Comparison of ENCODE assay signal across 15 cellular contexts in genomic region chr7:131090866-131091692, GRCh38.
DNase-seq lines count a peak whose midpoint lies in the region; ATAC-seq, FAIRE-seq and TF ChIP-seq lines count a peak whose summit lies in the region.
"Had no signal": no experiment of that assay in that cellular context is flagged by ENCODE, and none has a peak within 500 bp of the region (broad histone marks: within the 10 kb centered on the region; RNA-seq: fewer than 3 reads in every experiment).

No MANE protein-coding gene starts in this region.

- H3K36me3 ChIP-seq in HepG2 (replicated peaks in 1 of 2; ENCODE audit: control insufficient read depth in 1 of 2, insufficient read depth in 2 of 2, low read length in 2 of 2) (peaks cover 0 to 3% of the 10 kb centered on the region in 2 experiments; a peak in 1 of 5 replicates), thyroid gland (peaks cover 0 to 4% of the 10 kb centered on the region in 2 donors)
- H3K36me3 ChIP-seq: colonic mucosa, SJSA1, WERI-Rb-1 had no signal

- peaks cover 5% of the 10 kb centered on the region for H3K4me1 Mint-ChIP-seq in activated naive CD4-positive, alpha-beta T cell treated with anti-CD3 and anti-CD28 coated beads, Interleukin-2, amount 10 ng/mL, durations not matched to agents 7 days and 5 days
- peaks cover 43% of the 10 kb centered on the region for H3K4me1 Mint-ChIP-seq in activated naive CD8-positive, alpha-beta T cell treated with anti-CD3 and anti-CD28 coated beads for 36 hours

- DNase-seq in activated naive CD4-positive, alpha-beta T cell treated with anti-CD3 and anti-CD28 coated beads, Interleukin-2, amount 50 U/mL, for 72 hours (ENCODE audit: low spot score in 2 of 2), result no peak
- no peak for DNase-seq in activated naive CD4-positive, alpha-beta T cell treated with anti-CD3 and anti-CD28 coated beads, Interleukin-2, amount 10 ng/mL, durations not matched to agents 7 days and 5 days
- no peak for DNase-seq in activated naive CD8-positive, alpha-beta T cell treated with anti-CD3 and anti-CD28 coated beads for 36 hours
- DNase-seq in HepG2 (ENCODE audit: low spot score) (no peak), thyroid gland (no peak)
- DNase-seq in stimulated activated CD4-positive, alpha-beta T cell treated with anti-CD3 and anti-CD28 coated beads, Interleukin-12 subunit alpha, Interleukin-12 subunit beta, amount 100 ng/mL, for 4 hours, result no peak
- DNase-seq: colonic mucosa, NCI-H2081, WERI-Rb-1 had no signal

- H2AFZ ChIP-seq in HepG2 (ENCODE audit: low read length), result no peak overlapping the region

- TF ChIP-seq EP300 in HepG2 (IDR thresholded peaks at IDR 0.05; ENCODE audit: low read depth in 2 of 2, low read length in 2 of 2) (no peak), HepG2 (CRISPR knock-in tag; IDR thresholded peaks at IDR 0.05; ENCODE audit: borderline replicate concordance) (no peak)

- ATAC-seq in activated naive CD4-positive, alpha-beta T cell treated with anti-CD3 and anti-CD28 coated beads, Interleukin-2, amount 50 U/mL, for 72 hours, result peak in 1 of 2 donors; percentile 10
- 0 out of 3 replicates have a peak, but pooled peaks have one; percentile 18 for ATAC-seq in HepG2
- ATAC-seq in HG03460 (IDR thresholded peaks at IDR 0.05; ENCODE audit: unreplicated experiment), result no peak
- no peak for ATAC-seq in HG03108 (IDR thresholded peaks at IDR 0.05; ENCODE audit: unreplicated experiment)

- H3K27me3 ChIP-seq in HepG2 (ENCODE audit: control insufficient read depth in 1 of 2, insufficient read depth in 2 of 2, low read length in 2 of 2) (no peaks in the 10 kb centered on the region), thyroid gland (no peaks in the 10 kb centered on the region)
- H3K27me3 ChIP-seq: colonic mucosa, SJSA1 had no signal

- POLR2A ChIA-PET in HepG2 (lab: Yijun Ruan, JAX), result no interaction called here

- H3K9me3 ChIP-seq in HepG2 (ENCODE audit: low read length), result no peaks in the 10 kb centered on the region
- no peaks in the 10 kb centered on the region for H3K9me3 ChIP-seq in thyroid gland
- H3K9me3 ChIP-seq: colonic mucosa, SJSA1 had no signal

- H3K36me3 Mint-ChIP-seq in activated naive CD4-positive, alpha-beta T cell treated with anti-CD3 and anti-CD28 coated beads, Interleukin-2, amount 50 U/mL, for 72 hours, result peaks cover 0 to 27% of the 10 kb centered on the region in 2 donors
- peaks cover 25% of the 10 kb centered on the region for H3K36me3 Mint-ChIP-seq in activated naive CD4-positive, alpha-beta T cell treated with anti-CD3 and anti-CD28 coated beads, Interleukin-2, amount 10 ng/mL, durations not matched to agents 7 days and 5 days
- peaks cover 49% of the 10 kb centered on the region for H3K36me3 Mint-ChIP-seq in activated naive CD8-positive, alpha-beta T cell treated with anti-CD3 and anti-CD28 coated beads for 36 hours

- no peak for TF ChIP-seq RAD21 in HepG2 (CRISPR knock-in tag; IDR thresholded peaks at IDR 0.05)

- no peak overlapping the region for H3K4me3 Mint-ChIP-seq in activated naive CD4-positive, alpha-beta T cell treated with anti-CD3 and anti-CD28 coated beads, Interleukin-2, amount 10 ng/mL, durations not matched to agents 7 days and 5 days
- no peak overlapping the region for H3K4me3 Mint-ChIP-seq in activated naive CD8-positive, alpha-beta T cell treated with anti-CD3 and anti-CD28 coated beads for 36 hours

- H3K9me3 Mint-ChIP-seq in activated naive CD4-positive, alpha-beta T cell treated with anti-CD3 and anti-CD28 coated beads, Interleukin-2, amount 50 U/mL, for 72 hours, result peaks cover 0 to 5% of the 10 kb centered on the region in 2 donors
- H3K9me3 Mint-ChIP-seq in activated naive CD4-positive, alpha-beta T cell treated with anti-CD3 and anti-CD28 coated beads, Interleukin-2, amount 10 ng/mL, durations not matched to agents 7 days and 5 days, result no peaks in the 10 kb centered on the region
- H3K9me3 Mint-ChIP-seq in activated naive CD8-positive, alpha-beta T cell treated with anti-CD3 and anti-CD28 coated beads for 36 hours, result peaks cover 11% of the 10 kb centered on the region

- no TSS peak for BruUV-seq in HepG2 (replicated peaks; lab: Mats Ljungman, UMichigan)

- peaks cover 5% of the 10 kb centered on the region; the same call in 1 of the 2 replicates for H4K20me1 ChIP-seq in HepG2 (ENCODE audit: insufficient read depth, low read length)

- H3K27me3 Mint-ChIP-seq in activated naive CD4-positive, alpha-beta T cell treated with anti-CD3 and anti-CD28 coated beads, Interleukin-2, amount 10 ng/mL, durations not matched to agents 7 days and 5 days, result no peaks in the 10 kb centered on the region
- no peaks in the 10 kb centered on the region for H3K27me3 Mint-ChIP-seq in activated naive CD8-positive, alpha-beta T cell treated with anti-CD3 and anti-CD28 coated beads for 36 hours

- in situ Hi-C loops in HepG2 (cut with HindIII; ENCODE audit: extremely low pct_ligation_motif_present, low pct_unique_long_range_greater_than_20kb), result no loop called here

- CTCF ChIA-PET in activated naive CD4-positive, alpha-beta T cell treated with anti-CD3 and anti-CD28 coated beads, Interleukin-2, amount 10 ng/mL, durations not matched to agents 7 days and 5 days (lab: Charles Lee), result no interaction called here
- CTCF ChIA-PET in HepG2 (lab: Yijun Ruan, JAX; ENCODE audit: low intra/inter-chr PET ratio, low total read pairs), result no interaction called here

- peaks cover 82% of the 10 kb centered on the region for H3K79me2 ChIP-seq in HepG2 (ENCODE audit: insufficient read depth, low read length)

- 85% methylated on average over 7 of the region's 7 CpGs for WGBS in HepG2 (ENCODE audit: low lambda C conversion rate)
- 85 to 86% methylated on average over 7 of the region's 7 CpGs for WGBS in thyroid gland, 2 donors

- 0 out of 2 replicates have a peak overlapping the region, but pooled peaks have one; percentile 19 for H3K4me2 ChIP-seq in HepG2 (ENCODE audit: low read depth, low read length)

- H3K4me1 ChIP-seq in HepG2 (ENCODE audit: insufficient read depth, low read length) (peaks cover 82% of the 10 kb centered on the region), thyroid gland (peaks cover 47 to 57% of the 10 kb centered on the region in 2 donors)
- H3K4me1 ChIP-seq: colonic mucosa had no signal

- peak overlapping the region; percentile 22 to 62 for H3K27ac Mint-ChIP-seq in activated naive CD4-positive, alpha-beta T cell treated with anti-CD3 and anti-CD28 coated beads, Interleukin-2, amount 50 U/mL, for 72 hours
- no peak overlapping the region for H3K27ac Mint-ChIP-seq in activated naive CD4-positive, alpha-beta T cell treated with anti-CD3 and anti-CD28 coated beads, Interleukin-2, amount 10 ng/mL, durations not matched to agents 7 days and 5 days
- peak overlapping the region; percentile 0 for H3K27ac Mint-ChIP-seq in activated naive CD8-positive, alpha-beta T cell treated with anti-CD3 and anti-CD28 coated beads for 36 hours

- no peak overlapping the region for H3K4me3 ChIP-seq in HepG2 (replicated peaks in 1 of 3; ENCODE audit: insufficient read depth in 1 of 3, low read depth in 2 of 3, low read length in 3 of 3)
- H3K4me3 ChIP-seq in thyroid gland (replicated peaks in 1 of 3), result no peak overlapping the region
- H3K4me3 ChIP-seq: colonic mucosa, SJSA1, skin epidermis had no signal

- TF ChIP-seq CTCF in HepG2 (CRISPR knock-in tag; IDR thresholded peaks at IDR 0.05) (no peak), thyroid gland (IDR thresholded peaks at IDR 0.05) (no peak)

- H3K9ac ChIP-seq in HepG2 (ENCODE audit: insufficient read depth, low read depth, low read length), result no peak overlapping the region

- intact Hi-C loops in HepG2 (cut with micrococcal nuclease; ENCODE audit: unreplicated experiment) (no loop called here), thyroid gland (cut with DNase I) (no loop called here)

- no peak for TF ChIP-seq POLR2A in HepG2 (IDR thresholded peaks at IDR 0.05; ENCODE audit: insufficient read depth in 1 of 2, low read depth in 2 of 2, low read length in 2 of 2)
- TF ChIP-seq POLR2A in thyroid gland (IDR thresholded peaks at IDR 0.05), result no peak

- H3K27ac ChIP-seq in HepG2 (ENCODE audit: extremely low read length, insufficient read depth, low read length), result peak overlapping the region; percentile 61
- H3K27ac ChIP-seq in thyroid gland, result peak overlapping the region in 2 of 3 donors; percentile 8 to 15
- H3K27ac ChIP-seq: colonic mucosa, SJSA1, WERI-Rb-1 had no signal

- no peak for FAIRE-seq in HepG2 (lab: Jason Lieb, UNC)
- FAIRE-seq: islet of Langerhans, urothelium cell line had no signal

TF ChIP-seq in HepG2, 621 proteins besides CTCF, POLR2A, EP300 and RAD21:
- TF ChIP-seq ZNF766 (CRISPR knock-in tag; IDR thresholded peaks at IDR 0.05; ENCODE audit: borderline replicate concordance) (0 out of 2 replicates have a peak, but pooled peaks have one; percentile 53), GATAD2A (CRISPR knock-in tag; IDR thresholded peaks at IDR 0.05) (0 out of 2 replicates have a peak, but pooled peaks have one; percentile 9), ZNF30 (CRISPR knock-in tag; IDR thresholded peaks at IDR 0.05) (no peak)
